9 cellular contexts compared by ENCODE assay signal in the genomic region with DNA sequence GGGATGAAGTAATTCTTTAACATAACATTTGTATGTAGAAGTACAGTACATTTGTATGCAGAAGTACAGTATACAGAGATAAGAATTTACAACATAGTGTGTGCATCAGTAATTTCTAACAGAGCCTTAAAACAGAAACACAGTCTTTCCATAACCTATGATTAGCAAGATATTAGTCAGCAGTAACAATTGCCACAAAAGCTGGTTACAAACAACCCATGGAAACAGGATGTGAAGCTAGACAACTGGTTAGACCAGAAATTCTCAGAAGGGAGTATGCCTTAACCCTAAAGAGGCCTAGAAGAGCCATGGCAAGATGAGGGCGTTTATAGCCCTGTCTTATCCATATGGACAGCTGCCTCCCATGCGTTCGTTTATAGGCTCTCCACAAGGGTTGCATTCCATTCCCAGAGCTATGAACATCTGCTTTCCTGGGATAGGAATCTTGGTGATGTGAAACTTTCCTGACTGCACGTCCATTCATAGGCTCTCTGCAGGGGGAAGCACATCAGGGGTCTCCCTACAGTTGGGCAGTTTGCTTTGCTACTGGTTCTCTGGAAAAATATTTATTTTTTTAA. TPM values are rescaled to one million over a fixed set of nuclear protein-coding genes. Genes with fewer than 3 reads are reported as not detected.
"Had no signal": no experiment of that assay in that cellular context is flagged by ENCODE, and none has a peak within 500 bp of the region (broad histone marks: within the 10 kb centered on the region; RNA-seq: fewer than 3 reads in every experiment).

No MANE protein-coding gene starts in this region.

RNA-seq across cellular contexts. Expression of a gene that starts 17.9 kb away (rescaled TPM):
- total RNA-seq: activated naive CD8-positive, alpha-beta T cell treated with anti-CD3 and anti-CD28 coated beads for 36 hours; cardiac muscle cell; chondrocyte; dermis microvascular lymphatic vessel endothelial cell; frontal cortex; lung microvascular endothelial cell; renal cortical epithelial cell had no signal

RNA-seq across cellular contexts. Expression of a gene that starts 24.7 kb away (rescaled TPM):
- total RNA-seq: cardiac muscle cell, chondrocyte, dermis microvascular lymphatic vessel endothelial cell, frontal cortex, left lobe of liver, lung microvascular endothelial cell, renal cortical epithelial cell, suprapubic skin had no signal
